29 cellular contexts compared by ENCODE assay signal in genomic region chr20:20432618-20433286, GRCh38.
"Had no signal": no experiment of that assay in that cellular context is flagged by ENCODE, and none has a peak within 500 bp of the region (broad histone marks: within the 10 kb centered on the region; RNA-seq: fewer than 3 reads in every experiment).

No MANE protein-coding gene starts in this region.

- H3K27ac Mint-ChIP-seq: immature natural killer cell; mesothelial cell of epicardium; nephron progenitor cell; stimulated activated memory B cell treated with anti-CD40 and anti-IgM and Interleukin-4, amounts not matched to agents 10 μg/mL and 1 μg/mL and 100 μg/mL, for 72 hours had no signal

- H3K4me3 Mint-ChIP-seq: immature natural killer cell; mesothelial cell of epicardium; natural killer cell; nephron progenitor cell; stimulated activated memory B cell treated with anti-CD40 and anti-IgM and Interleukin-4, amounts not matched to agents 10 μg/mL and 1 μg/mL and 100 μg/mL, for 72 hours had no signal

- H3K27me3 ChIP-seq: left lung, ovary, sigmoid colon, spleen, stomach, testis, thyroid gland, transverse colon, upper lobe of left lung, vagina had no signal

- DNase-seq: hypothalamus; immature natural killer cell; kidney; left colon; left lung; lower lobe of right lung; mammary epithelial cell; mesendoderm; naive B cell; natural killer cell; nephron progenitor cell; ovary; retina; right cardiac atrium; sigmoid colon; small intestine; spleen; stimulated activated CD4-positive, alpha-beta T cell treated with anti-CD3 and anti-CD28 coated beads, Interleukin-4, amount 100 ng/mL, for 24 hours; stimulated activated naive CD8-positive, alpha-beta T cell treated with anti-CD3 and anti-CD28 coated beads, Interleukin-15, Interleukin-2, amounts not matched to agents 100 U/mL and 50 U/mL, for 24 hours; stomach; testis; thyroid gland; transverse colon; upper lobe of left lung had no signal

- ATAC-seq: left colon; left lung; lower lobe of right lung; natural killer cell; right cardiac atrium; stimulated activated memory B cell treated with anti-CD40 and anti-IgM and Interleukin-4, amounts not matched to agents 10 μg/mL and 1 μg/mL and 100 μg/mL, for 72 hours; stimulated activated naive CD8-positive, alpha-beta T cell treated with anti-CD3 and anti-CD28 coated beads, Interleukin-15, Interleukin-2, amounts not matched to agents 100 U/mL and 50 U/mL, for 24 hours had no signal

- FAIRE-seq: islet of Langerhans, kidney, small intestine had no signal

- H3K9me3 ChIP-seq: left lung, lower lobe of right lung, ovary, prostate gland, sigmoid colon, spleen, stomach, testis, thyroid gland, transverse colon, upper lobe of left lung, vagina had no signal

- H3K9me3 Mint-ChIP-seq: immature natural killer cell; mesothelial cell of epicardium; naive B cell; natural killer cell; nephron progenitor cell; stimulated activated memory B cell treated with anti-CD40 and anti-IgM and Interleukin-4, amounts not matched to agents 10 μg/mL and 1 μg/mL and 100 μg/mL, for 72 hours had no signal

- H3K36me3 ChIP-seq: ovary, prostate gland, sigmoid colon, transverse colon, vagina had no signal

- H3K36me3 Mint-ChIP-seq: natural killer cell had no signal

- H3K4me1 Mint-ChIP-seq: immature natural killer cell, mesothelial cell of epicardium, nephron progenitor cell had no signal

- H3K27ac ChIP-seq: left lung, lower lobe of right lung, ovary, prostate gland, sigmoid colon, spleen, stomach, testis, thyroid gland, transverse colon, upper lobe of left lung, vagina had no signal

- H3K4me3 ChIP-seq: left lung, lower lobe of right lung, ovary, prostate gland, sigmoid colon, spleen, stomach, testis, thyroid gland, transverse colon, upper lobe of left lung, vagina had no signal

- H3K4me1 ChIP-seq: left lung, lower lobe of right lung, prostate gland, sigmoid colon, spleen, stomach, testis, thyroid gland, transverse colon, upper lobe of left lung, vagina had no signal

- H3K27me3 Mint-ChIP-seq: naive B cell; stimulated activated memory B cell treated with anti-CD40 and anti-IgM and Interleukin-4, amounts not matched to agents 10 μg/mL and 1 μg/mL and 100 μg/mL, for 72 hours had no signal
